1 cellular context compared by ENCODE assay signal in the genomic region with DNA sequence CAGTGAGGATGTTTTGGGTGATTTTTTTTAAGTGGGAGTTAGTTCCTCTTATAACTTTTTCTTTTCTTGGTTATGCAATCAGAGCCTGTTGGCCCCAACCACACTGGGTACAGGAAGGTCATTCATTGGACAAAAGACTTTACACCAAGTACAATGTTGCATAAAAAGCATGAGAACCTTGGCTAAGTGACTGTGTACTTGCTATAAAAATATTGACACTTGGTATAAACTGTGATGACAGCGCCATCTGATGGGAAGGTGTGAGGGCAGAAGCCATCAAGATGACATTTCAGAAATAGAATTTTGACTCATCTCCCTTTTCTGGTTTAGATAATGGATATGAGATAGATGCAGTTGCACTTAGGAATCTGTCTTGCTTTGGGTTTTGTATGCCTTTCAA.
TF ChIP-seq lines count a peak whose summit lies in the region.

No MANE protein-coding gene starts in this region.

TF ChIP-seq in GM23338, 12 proteins besides CTCF, POLR2A, EP300 and RAD21 (continued from another document):
- TF ChIP-seq, protein P1, sequence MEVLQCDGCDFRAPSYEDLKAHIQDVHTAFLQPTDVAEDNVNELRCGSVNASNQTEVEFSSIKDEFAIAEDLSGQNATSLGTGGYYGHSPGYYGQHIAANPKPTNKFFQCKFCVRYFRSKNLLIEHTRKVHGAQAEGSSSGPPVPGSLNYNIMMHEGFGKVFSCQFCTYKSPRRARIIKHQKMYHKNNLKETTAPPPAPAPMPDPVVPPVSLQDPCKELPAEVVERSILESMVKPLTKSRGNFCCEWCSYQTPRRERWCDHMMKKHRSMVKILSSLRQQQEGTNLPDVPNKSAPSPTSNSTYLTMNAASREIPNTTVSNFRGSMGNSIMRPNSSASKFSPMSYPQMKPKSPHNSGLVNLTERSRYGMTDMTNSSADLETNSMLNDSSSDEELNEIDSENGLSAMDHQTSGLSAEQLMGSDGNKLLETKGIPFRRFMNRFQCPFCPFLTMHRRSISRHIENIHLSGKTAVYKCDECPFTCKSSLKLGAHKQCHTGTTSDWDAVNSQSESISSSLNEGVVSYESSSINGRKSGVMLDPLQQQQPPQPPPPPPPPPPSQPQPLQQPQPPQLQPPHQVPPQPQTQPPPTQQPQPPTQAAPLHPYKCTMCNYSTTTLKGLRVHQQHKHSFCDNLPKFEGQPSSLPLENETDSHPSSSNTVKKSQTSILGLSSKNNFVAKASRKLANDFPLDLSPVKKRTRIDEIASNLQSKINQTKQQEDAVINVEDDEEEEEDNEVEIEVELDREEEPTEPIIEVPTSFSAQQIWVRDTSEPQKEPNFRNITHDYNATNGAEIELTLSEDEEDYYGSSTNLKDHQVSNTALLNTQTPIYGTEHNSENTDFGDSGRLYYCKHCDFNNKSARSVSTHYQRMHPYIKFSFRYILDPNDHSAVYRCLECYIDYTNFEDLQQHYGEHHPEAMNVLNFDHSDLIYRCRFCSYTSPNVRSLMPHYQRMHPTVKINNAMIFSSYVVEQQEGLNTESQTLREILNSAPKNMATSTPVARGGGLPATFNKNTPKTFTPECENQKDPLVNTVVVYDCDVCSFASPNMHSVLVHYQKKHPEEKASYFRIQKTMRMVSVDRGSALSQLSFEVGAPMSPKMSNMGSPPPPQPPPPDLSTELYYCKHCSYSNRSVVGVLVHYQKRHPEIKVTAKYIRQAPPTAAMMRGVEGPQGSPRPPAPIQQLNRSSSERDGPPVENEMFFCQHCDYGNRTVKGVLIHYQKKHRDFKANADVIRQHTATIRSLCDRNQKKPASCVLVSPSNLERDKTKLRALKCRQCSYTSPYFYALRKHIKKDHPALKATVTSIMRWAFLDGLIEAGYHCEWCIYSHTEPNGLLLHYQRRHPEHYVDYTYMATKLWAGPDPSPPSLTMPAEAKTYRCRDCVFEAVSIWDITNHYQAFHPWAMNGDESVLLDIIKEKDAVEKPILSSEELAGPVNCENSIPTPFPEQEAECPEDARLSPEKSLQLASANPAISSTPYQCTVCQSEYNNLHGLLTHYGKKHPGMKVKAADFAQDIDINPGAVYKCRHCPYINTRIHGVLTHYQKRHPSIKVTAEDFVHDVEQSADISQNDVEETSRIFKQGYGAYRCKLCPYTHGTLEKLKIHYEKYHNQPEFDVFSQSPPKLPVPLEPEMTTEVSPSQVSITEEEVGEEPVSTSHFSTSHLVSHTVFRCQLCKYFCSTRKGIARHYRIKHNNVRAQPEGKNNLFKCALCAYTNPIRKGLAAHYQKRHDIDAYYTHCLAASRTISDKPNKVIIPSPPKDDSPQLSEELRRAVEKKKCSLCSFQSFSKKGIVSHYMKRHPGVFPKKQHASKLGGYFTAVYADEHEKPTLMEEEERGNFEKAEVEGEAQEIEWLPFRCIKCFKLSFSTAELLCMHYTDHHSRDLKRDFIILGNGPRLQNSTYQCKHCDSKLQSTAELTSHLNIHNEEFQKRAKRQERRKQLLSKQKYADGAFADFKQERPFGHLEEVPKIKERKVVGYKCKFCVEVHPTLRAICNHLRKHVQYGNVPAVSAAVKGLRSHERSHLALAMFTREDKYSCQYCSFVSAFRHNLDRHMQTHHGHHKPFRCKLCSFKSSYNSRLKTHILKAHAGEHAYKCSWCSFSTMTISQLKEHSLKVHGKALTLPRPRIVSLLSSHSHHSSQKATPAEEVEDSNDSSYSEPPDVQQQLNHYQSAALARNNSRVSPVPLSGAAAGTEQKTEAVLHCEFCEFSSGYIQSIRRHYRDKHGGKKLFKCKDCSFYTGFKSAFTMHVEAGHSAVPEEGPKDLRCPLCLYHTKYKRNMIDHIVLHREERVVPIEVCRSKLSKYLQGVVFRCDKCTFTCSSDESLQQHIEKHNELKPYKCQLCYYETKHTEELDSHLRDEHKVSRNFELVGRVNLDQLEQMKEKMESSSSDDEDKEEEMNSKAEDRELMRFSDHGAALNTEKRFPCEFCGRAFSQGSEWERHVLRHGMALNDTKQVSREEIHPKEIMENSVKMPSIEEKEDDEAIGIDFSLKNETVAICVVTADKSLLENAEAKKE (CRISPR knock-in tag; IDR thresholded peaks at IDR 0.05) = no peak
- no peak for TF ChIP-seq EZH2 (IDR thresholded peaks at IDR 0.05; ENCODE audit: low read depth, unreplicated experiment)
- TF ChIP-seq CREB1 (CRISPR knock-in tag; IDR thresholded peaks at IDR 0.05; ENCODE audit: low read depth) = no peak
- TF ChIP-seq POLR2AphosphoS5 (IDR thresholded peaks at IDR 0.05; ENCODE audit: low read depth) = no peak
- TF ChIP-seq EZH2phosphoT487 (IDR thresholded peaks at IDR 0.05; ENCODE audit: unreplicated experiment) = no peak
- TF ChIP-seq, protein P2, sequence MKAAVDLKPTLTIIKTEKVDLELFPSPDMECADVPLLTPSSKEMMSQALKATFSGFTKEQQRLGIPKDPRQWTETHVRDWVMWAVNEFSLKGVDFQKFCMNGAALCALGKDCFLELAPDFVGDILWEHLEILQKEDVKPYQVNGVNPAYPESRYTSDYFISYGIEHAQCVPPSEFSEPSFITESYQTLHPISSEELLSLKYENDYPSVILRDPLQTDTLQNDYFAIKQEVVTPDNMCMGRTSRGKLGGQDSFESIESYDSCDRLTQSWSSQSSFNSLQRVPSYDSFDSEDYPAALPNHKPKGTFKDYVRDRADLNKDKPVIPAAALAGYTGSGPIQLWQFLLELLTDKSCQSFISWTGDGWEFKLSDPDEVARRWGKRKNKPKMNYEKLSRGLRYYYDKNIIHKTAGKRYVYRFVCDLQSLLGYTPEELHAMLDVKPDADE (IDR thresholded peaks at IDR 0.05) = no peak
- no peak for TF ChIP-seq JUNB (IDR thresholded peaks at IDR 0.05; ENCODE audit: unreplicated experiment)
- TF ChIP-seq STAT1 (IDR thresholded peaks at IDR 0.05; ENCODE audit: unreplicated experiment) = no peak
